In the genomic region with DNA sequence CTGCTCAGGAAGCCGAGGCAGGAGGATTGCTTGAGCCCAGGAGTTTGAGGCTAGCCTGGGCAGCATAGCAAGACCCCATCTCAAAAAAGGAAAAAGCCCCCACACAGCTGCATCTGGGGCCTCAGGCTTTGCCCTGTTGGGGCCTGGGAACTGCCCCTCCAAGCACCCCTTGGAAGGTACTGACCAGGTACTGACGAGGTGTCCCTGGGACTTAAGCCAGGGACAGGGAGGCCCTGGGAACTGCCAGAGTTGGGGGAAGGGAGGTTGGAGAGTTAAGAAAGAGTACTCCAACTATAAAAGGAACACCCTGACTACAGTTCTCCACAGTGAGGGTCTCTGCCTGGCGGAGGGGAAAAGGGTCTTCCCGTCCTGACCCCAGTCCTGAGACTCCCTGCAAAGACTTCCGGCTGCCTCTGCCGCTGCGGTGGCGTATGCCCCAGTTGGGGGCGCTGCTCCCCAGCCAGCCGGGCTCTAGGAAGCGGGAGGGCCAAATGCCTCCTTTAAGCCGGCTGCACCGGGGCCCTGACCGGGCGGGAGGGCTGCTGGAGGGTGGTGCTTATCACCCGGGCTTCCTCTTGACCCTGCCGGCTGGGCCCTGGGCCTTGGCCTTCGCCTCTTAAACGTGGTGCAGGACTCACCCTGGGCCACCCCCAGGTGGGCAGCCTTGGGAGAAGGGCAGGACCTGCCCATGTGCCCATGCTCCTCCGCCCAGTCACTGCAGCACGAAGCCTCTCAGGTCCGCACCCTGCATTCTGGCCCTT, we compare ENCODE assay signal across 8 cellular contexts. TPM values are rescaled to one million over a fixed set of nuclear protein-coding genes. Genes with fewer than 3 reads are reported as not detected.
DNase-seq lines count a peak whose midpoint lies in the region; ATAC-seq and TF ChIP-seq lines count a peak whose summit lies in the region.

No MANE protein-coding gene starts in this region.

- intact Hi-C loops in heart left ventricle (cut with DNase I), result loop anchor here in 8 of 10 donors (1.0 to 5.0 kb wide), 7 partner anchors 29 to 53 kb away; a partner anchor contains a TSS

- WGBS in heart left ventricle, 4 donors, result 17 to 22% (median 21%) methylated on average over 17 to 22 of the region's 22 CpGs

- peak; percentile 62 to 88 (median 82) for ATAC-seq in heart left ventricle
- ATAC-seq in HG03354 (IDR thresholded peaks at IDR 0.05; ENCODE audit: poor library complexity, severe bottlenecking, unreplicated experiment), result no peak

- TF ChIP-seq CTCF in 22Rv1 (IDR thresholded peaks at IDR 0.05), result peak; percentile 56
- TF ChIP-seq CTCF in GM12873 (IDR thresholded peaks at IDR 0.05; ENCODE audit: insufficient read depth, low read depth, low read length, missing control alignments), result peak; percentile 82
- peak; percentile 40 to 75 (median 68) for TF ChIP-seq CTCF in heart left ventricle (IDR thresholded peaks at IDR 0.05)

- H3K27me3 ChIP-seq in heart left ventricle, result peaks cover 0 to 32% (median 0%) of the 10 kb centered on the region in 9 donors

- no peak overlapping the region for H3K27ac ChIP-seq in 22Rv1
- H3K27ac ChIP-seq in heart left ventricle, result no peak overlapping the region

- H3K9me3 ChIP-seq in heart left ventricle, result no peaks in the 10 kb centered on the region

- peaks cover 0 to 14% (median 4%) of the 10 kb centered on the region in 12 donors for H3K4me1 ChIP-seq in heart left ventricle

- peaks cover 0 to under 1% (median 0%) of the 10 kb centered on the region in 9 donors for H3K36me3 ChIP-seq in heart left ventricle

- DNase-seq in NOMO-1 treated with DMSO at 0.1 percent for 48 hours (lab: John Stamatoyannopoulos, UW; ENCODE audit: unreplicated experiment) (peak; percentile 51), activated T-helper 1 cell treated with Interleukin-2 at 50 U/mL for 16 hours (ENCODE audit: low read depth) (peak; percentile 22), heart left ventricle (peak; percentile 43 to 78 (median 62)), retina (peak; percentile 72), NCI-H1105 (lab: John Stamatoyannopoulos, UW) (no peak)

- H3K4me3 ChIP-seq in heart left ventricle, result no peak overlapping the region

- no peak for TF ChIP-seq POLR2A in heart left ventricle (IDR thresholded peaks at IDR 0.05)

RNA-seq across cellular contexts. Expression of a gene that starts 12.8 kb away (rescaled TPM):
- total RNA-seq in heart left ventricle, result 10 to 100 TPM in 2 of 9 donors, 1 to 10 TPM in 7; 5.0 to 18.1 (median 9.0) TPM
- 1 to 10 TPM; 5.6 to 9.2 TPM for polyA plus RNA-seq in heart left ventricle

RNA-seq across cellular contexts. Expression of a gene that starts 25.2 kb away (rescaled TPM):
- total RNA-seq in heart left ventricle, result 1 to 10 TPM in 5 of 9 donors, under 1 TPM in 4; 0.36 to 3.3 (median 1.2) TPM
- 1 to 10 TPM in 1 of 2 donors, under 1 TPM in 1; 0.11 to 1.8 TPM for polyA plus RNA-seq in heart left ventricle

RNA-seq across cellular contexts. Expression of a gene that starts 32.2 kb away (rescaled TPM):
- total RNA-seq in heart left ventricle, result 100 to 1,000 TPM; 175 to 329 (median 241) TPM
- polyA plus RNA-seq in heart left ventricle, result 100 to 1,000 TPM; 128 to 324 TPM

RNA-seq across cellular contexts. Expression of a gene that starts 32.9 kb away (rescaled TPM):
- total RNA-seq in heart left ventricle, result 10 to 100 TPM in 2 of 9 donors, 1 to 10 TPM in 7; 5.0 to 14.2 (median 6.7) TPM
- 1 to 10 TPM; 3.2 to 9.3 TPM for polyA plus RNA-seq in heart left ventricle

RNA-seq across cellular contexts. Expression of a gene that starts 38.0 kb away (rescaled TPM):
- 10 to 100 TPM in 5 of 9 donors, 1 to 10 TPM in 4; 6.3 to 16.7 (median 10.3) TPM for total RNA-seq in heart left ventricle
- polyA plus RNA-seq in heart left ventricle, result 10 to 100 TPM in 1 of 2 donors, 1 to 10 TPM in 1; 6.7 to 37.7 TPM
